16 cellular contexts compared by ENCODE assay signal in genomic region chr9:20725675-20726074, GRCh38. TPM values are rescaled to one million over a fixed set of nuclear protein-coding genes. Genes with fewer than 3 reads are reported as not detected.
DNase-seq lines count a peak whose midpoint lies in the region; ATAC-seq and TF ChIP-seq lines count a peak whose summit lies in the region.
"Had no signal": no experiment of that assay in that cellular context is flagged by ENCODE, and none has a peak within 500 bp of the region (broad histone marks: within the 10 kb centered on the region; RNA-seq: fewer than 3 reads in every experiment).

No MANE protein-coding gene starts in this region.

- H3K36me3 ChIP-seq in HEK293 (ENCODE audit: control insufficient read depth in 2 of 2, insufficient read depth in 1 of 2, low read length in 2 of 2) (peaks cover 0 to 9% of the 10 kb centered on the region in 2 experiments; a peak in 1 of 3 replicates), mucosa of descending colon (ENCODE audit: low read depth) (no peaks in the 10 kb centered on the region)

- peak; percentile 64 for ATAC-seq in mucosa of descending colon
- ATAC-seq in activated T-helper 17 cell treated with anti-CD3 and anti-CD28 coated beads, Interleukin-2, amount 50 U/mL, for 72 hours (replicated peaks): no peak
- ATAC-seq: right lobe of liver had no signal

- peaks cover 32% of the 10 kb centered on the region for H3K36me3 Mint-ChIP-seq in activated CD4-positive, alpha-beta memory T cell treated with anti-CD3 and anti-CD28 coated beads, Interleukin-2, amount 10 ng/mL, durations not matched to agents 7 days and 5 days (ENCODE audit: low read depth)
- peaks cover 19% of the 10 kb centered on the region for H3K36me3 Mint-ChIP-seq in activated CD4-positive, alpha-beta memory T cell treated with anti-CD3 and anti-CD28 coated beads for 36 hours
- peaks cover 43% of the 10 kb centered on the region for H3K36me3 Mint-ChIP-seq in brain
- H3K36me3 Mint-ChIP-seq in activated T-helper 17 cell treated with anti-CD3 and anti-CD28 coated beads, Interleukin-2, amount 50 U/mL, for 72 hours (ENCODE audit: low read depth): peaks cover 24% of the 10 kb centered on the region

- H3K27me3 Mint-ChIP-seq in activated CD4-positive, alpha-beta memory T cell treated with anti-CD3 and anti-CD28 coated beads, Interleukin-2, amount 10 ng/mL, durations not matched to agents 7 days and 5 days: no peaks in the 10 kb centered on the region
- no peaks in the 10 kb centered on the region for H3K27me3 Mint-ChIP-seq in activated CD4-positive, alpha-beta memory T cell treated with anti-CD3 and anti-CD28 coated beads for 36 hours
- no peaks in the 10 kb centered on the region for H3K27me3 Mint-ChIP-seq in brain
- H3K27me3 Mint-ChIP-seq in activated T-helper 17 cell treated with anti-CD3 and anti-CD28 coated beads, Interleukin-2, amount 50 U/mL, for 72 hours: no peaks in the 10 kb centered on the region
- H3K27me3 Mint-ChIP-seq: activated B cell treated with CpG ODN at 0.5 μM for 24 hours had no signal

- intact Hi-C loops in activated CD4-positive, alpha-beta memory T cell treated with anti-CD3 and anti-CD28 coated beads for 36 hours (cut with micrococcal nuclease): no loop called here
- intact Hi-C loops in mucosa of descending colon (cut with DNase I, micrococcal nuclease) (no loop called here), head of caudate nucleus (cut with DNase I) (no loop called here)

- TF ChIP-seq CTCF in HEK293 (tag by site-specific recombination; IDR thresholded peaks at IDR 0.05) (no peak), brain (conservative IDR thresholded peaks at IDR 0.05) (no peak), mucosa of descending colon (IDR thresholded peaks at IDR 0.05) (no peak)

- H3K4me1 ChIP-seq in HEK293 (ENCODE audit: control insufficient read depth, insufficient read depth, low read length) (peaks cover 5% of the 10 kb centered on the region; the same call in 1 of the 2 replicates), mucosa of descending colon (ENCODE audit: low read depth) (no peaks in the 10 kb centered on the region)
- H3K4me1 ChIP-seq: right lobe of liver had no signal

- peak overlapping the region; percentile 30 for H3K4me3 Mint-ChIP-seq in activated CD4-positive, alpha-beta memory T cell treated with anti-CD3 and anti-CD28 coated beads, Interleukin-2, amount 10 ng/mL, durations not matched to agents 7 days and 5 days
- H3K4me3 Mint-ChIP-seq in activated CD4-positive, alpha-beta memory T cell treated with anti-CD3 and anti-CD28 coated beads for 36 hours: no peak overlapping the region
- H3K4me3 Mint-ChIP-seq in brain: peak overlapping the region in 1 of 5 experiments; percentile 36
- no peak overlapping the region for H3K4me3 Mint-ChIP-seq in activated T-helper 17 cell treated with anti-CD3 and anti-CD28 coated beads, Interleukin-2, amount 50 U/mL, for 72 hours
- H3K4me3 Mint-ChIP-seq: activated B cell treated with CpG ODN at 0.5 μM for 24 hours had no signal

- H3K27ac Mint-ChIP-seq in activated CD4-positive, alpha-beta memory T cell treated with anti-CD3 and anti-CD28 coated beads, Interleukin-2, amount 10 ng/mL, durations not matched to agents 7 days and 5 days: no peak overlapping the region
- H3K27ac Mint-ChIP-seq in activated CD4-positive, alpha-beta memory T cell treated with anti-CD3 and anti-CD28 coated beads for 36 hours: no peak overlapping the region
- peak overlapping the region in 3 of 5 experiments; percentile 10 to 77 (median 69) for H3K27ac Mint-ChIP-seq in brain
- no peak overlapping the region for H3K27ac Mint-ChIP-seq in activated T-helper 17 cell treated with anti-CD3 and anti-CD28 coated beads, Interleukin-2, amount 50 U/mL, for 72 hours
- H3K27ac Mint-ChIP-seq: activated B cell treated with CpG ODN at 0.5 μM for 24 hours had no signal

- H3K9me3 ChIP-seq in HEK293 (ENCODE audit: control insufficient read depth, insufficient read depth, low read depth, low read length) (no peaks in the 10 kb centered on the region), mucosa of descending colon (no peaks in the 10 kb centered on the region)
- H3K9me3 ChIP-seq: right lobe of liver had no signal

- H3K4me3 ChIP-seq in HEK293 (ENCODE audit: low read depth, low read length): no peak overlapping the region
- H3K4me3 ChIP-seq in mucosa of descending colon: no peak overlapping the region
- H3K4me3 ChIP-seq: cardiac muscle cell, right lobe of liver had no signal

- CTCF ChIA-PET in activated CD4-positive, alpha-beta memory T cell treated with anti-CD3 and anti-CD28 coated beads, Interleukin-2, amount 10 ng/mL, durations not matched to agents 7 days and 5 days (lab: Charles Lee): no interaction called here
- CTCF ChIA-PET in activated CD4-positive, alpha-beta memory T cell treated with anti-CD3 and anti-CD28 coated beads for 36 hours (lab: Charles Lee): interaction anchor here (0.7 kb wide), 1 partner anchor 430 kb away, joined by 4 read pairs; no protein-coding TSS in a partner anchor
- CTCF ChIA-PET in HEK293 (lab: Yijun Ruan, JAX): no interaction called here

- POLR2A ChIA-PET in activated CD4-positive, alpha-beta memory T cell treated with anti-CD3 and anti-CD28 coated beads, Interleukin-2, amount 10 ng/mL, durations not matched to agents 7 days and 5 days (lab: Charles Lee): interaction anchor here (1.2 kb wide), 1 partner anchor 42 kb away, joined by 3 read pairs; the partner anchor contains the start of gene FOCAD
- POLR2A ChIA-PET in activated CD4-positive, alpha-beta memory T cell treated with anti-CD3 and anti-CD28 coated beads for 36 hours (lab: Charles Lee): no interaction called here
- POLR2A ChIA-PET in HEK293 (lab: Yijun Ruan, JAX): no interaction called here

- H3K27ac ChIP-seq in HEK293 (ENCODE audit: extremely low read depth, low read depth, low read length): no peak overlapping the region
- H3K27ac ChIP-seq: cardiac muscle cell, right lobe of liver had no signal

- no peak for DNase-seq in activated CD4-positive, alpha-beta memory T cell treated with anti-CD3 and anti-CD28 coated beads, Interleukin-2, amount 10 ng/mL, durations not matched to agents 7 days and 5 days
- no peak for DNase-seq in activated CD4-positive, alpha-beta memory T cell treated with anti-CD3 and anti-CD28 coated beads for 36 hours
- DNase-seq in mucosa of descending colon: peak in 1 of 3 donors; percentile 5
- no peak for DNase-seq in head of caudate nucleus
- DNase-seq in mesenteric fat pad (ENCODE audit: low spot score): no peak
- DNase-seq: activated B cell treated with CpG ODN at 0.5 μM for 24 hours; activated CD8-positive, alpha-beta memory T cell treated with anti-CD3 and anti-CD28 coated beads, Interleukin-2, amount 50 U/mL, for 4 hours; Kasumi-1; mesenchymal stem cell; NCI-H1436 treated with DMSO at 0.1 percent for 48 hours; right lobe of liver; stimulated activated CD4-positive, alpha-beta T cell treated with anti-CD3 and anti-CD28 coated beads, Interleukin-2, amount 100 ng/mL, for 24 hours had no signal

- H3K4me1 Mint-ChIP-seq in activated CD4-positive, alpha-beta memory T cell treated with anti-CD3 and anti-CD28 coated beads, Interleukin-2, amount 10 ng/mL, durations not matched to agents 7 days and 5 days: peaks cover 24% of the 10 kb centered on the region
- peaks cover 10% of the 10 kb centered on the region for H3K4me1 Mint-ChIP-seq in activated CD4-positive, alpha-beta memory T cell treated with anti-CD3 and anti-CD28 coated beads for 36 hours (ENCODE audit: low read depth)
- peaks cover 53% of the 10 kb centered on the region for H3K4me1 Mint-ChIP-seq in brain
- peaks cover 4% of the 10 kb centered on the region for H3K4me1 Mint-ChIP-seq in activated T-helper 17 cell treated with anti-CD3 and anti-CD28 coated beads, Interleukin-2, amount 50 U/mL, for 72 hours

- peaks cover 3% of the 10 kb centered on the region for H3K9me3 Mint-ChIP-seq in activated CD4-positive, alpha-beta memory T cell treated with anti-CD3 and anti-CD28 coated beads, Interleukin-2, amount 10 ng/mL, durations not matched to agents 7 days and 5 days
- no peaks in the 10 kb centered on the region for H3K9me3 Mint-ChIP-seq in activated CD4-positive, alpha-beta memory T cell treated with anti-CD3 and anti-CD28 coated beads for 36 hours
- H3K9me3 Mint-ChIP-seq in brain: no peaks in the 10 kb centered on the region
- no peaks in the 10 kb centered on the region for H3K9me3 Mint-ChIP-seq in activated T-helper 17 cell treated with anti-CD3 and anti-CD28 coated beads, Interleukin-2, amount 50 U/mL, for 72 hours
- H3K9me3 Mint-ChIP-seq: activated B cell treated with CpG ODN at 0.5 μM for 24 hours had no signal

TF ChIP-seq in HEK293, 187 proteins besides CTCF, POLR2A, EP300 and RAD21:
- TF ChIP-seq ZNF23 (tag by site-specific recombination; IDR thresholded peaks at IDR 0.05; ENCODE audit: borderline replicate concordance) (no peak), PRDM6 (tag by site-specific recombination; IDR thresholded peaks at IDR 0.05) (peak; percentile 73)

RNA-seq across cellular contexts. Expression of gene FOCAD, which starts 41.6 kb away (rescaled TPM):
- total RNA-seq in activated CD4-positive, alpha-beta memory T cell treated with anti-CD3 and anti-CD28 coated beads, Interleukin-2, amount 10 ng/mL, durations not matched to agents 7 days and 5 days: 10 to 100 TPM; 26.3 to 30.7 TPM
- total RNA-seq in activated CD4-positive, alpha-beta memory T cell treated with anti-CD3 and anti-CD28 coated beads for 36 hours: 10 to 100 TPM; 35.4 to 37.1 TPM
- polyA plus RNA-seq in brain (ENCODE audit: insufficient read depth, low read depth, low replicate concordance): 35.3 TPM
- total RNA-seq in mucosa of descending colon: 10 to 100 TPM; 26.6 to 30.3 (median 26.9) TPM
- 21.6 TPM for total RNA-seq in mesenteric fat pad
- total RNA-seq in activated T-helper 17 cell treated with anti-CD3 and anti-CD28 coated beads, Interleukin-2, amount 50 U/mL, for 72 hours: 10 to 100 TPM; 21.6 to 33.8 TPM

Comparison
In these comparisons a context has a peak if more than half of its experiments do, and no peak if none do; other contexts are left out.
1. H3K27ac Mint-ChIP-seq: peak in brain (3 of 5); none in activated CD4-positive, alpha-beta memory T cell treated with anti-CD3 and anti-CD28 coated beads, Interleukin-2, amount 10 ng/mL, durations not matched to agents 7 days and 5 days (single experiment), activated CD4-positive, alpha-beta memory T cell treated with anti-CD3 and anti-CD28 coated beads for 36 hours (single experiment) and activated T-helper 17 cell treated with anti-CD3 and anti-CD28 coated beads, Interleukin-2, amount 50 U/mL, for 72 hours (single experiment).